ENCODE assay signal across 13 cellular contexts in the genomic region with DNA sequence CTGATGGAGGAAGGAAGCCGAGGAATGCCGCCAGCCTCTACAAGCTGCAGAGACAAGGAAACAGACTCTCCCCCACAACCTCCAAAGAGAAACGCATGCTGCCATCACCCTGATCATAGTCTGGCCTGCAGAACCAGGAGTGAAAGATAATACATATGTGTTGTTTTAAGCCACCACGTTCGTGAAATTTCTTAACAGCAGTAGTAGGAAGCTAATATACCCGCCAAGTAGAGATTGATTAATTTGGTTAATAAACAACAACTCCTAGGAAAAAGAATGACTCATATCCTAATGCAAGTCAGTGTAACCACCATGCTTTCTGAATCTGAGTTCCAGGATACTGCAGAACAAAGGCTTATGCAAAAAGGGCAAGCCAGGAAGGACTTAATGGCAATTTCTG.
A peak's percentile ranks its signal among the peaks of the same experiment; 100 is the strongest.
DNase-seq lines count a peak whose midpoint lies in the region; ATAC-seq and TF ChIP-seq lines count a peak whose summit lies in the region.
"Had no signal": no experiment of that assay in that cellular context is flagged by ENCODE, and none has a peak within 500 bp of the region (broad histone marks: within the 10 kb centered on the region; RNA-seq: fewer than 3 reads in every experiment).

No MANE protein-coding gene starts in this region.

- DNase-seq in ELR (ENCODE audit: low read depth): peak; percentile 76
- DNase-seq in fibroblast of pulmonary artery (ENCODE audit: low read depth): peak; percentile 82
- peak; percentile 19 for DNase-seq in non-pigmented ciliary epithelial cell (ENCODE audit: low read depth)
- DNase-seq in GOT3 (lab: John Stamatoyannopoulos, UW): no peak
- DNase-seq in NOMO-1 (lab: John Stamatoyannopoulos, UW; ENCODE audit: unreplicated experiment in 2 of 2): no peak
- no peak for DNase-seq in AG20443 (ENCODE audit: low spot score)
- DNase-seq: CD4-positive, CD25-positive, alpha-beta regulatory T cell; NCI-H446 treated with DMSO at 0.1 percent for 48 hours; SHP77 treated with DMSO at 0.1 percent for 48 hours had no signal

- peak; percentile 52 for ATAC-seq in SK-N-SH treated with all-trans-retinoic acid at 6 μM for 48 hours
- no peak for ATAC-seq in GM21528 (IDR thresholded peaks at IDR 0.05; ENCODE audit: low FRiP score, unreplicated experiment)
- ATAC-seq: activated CD4-positive, CD25-positive, alpha-beta regulatory T cell treated with anti-CD3 and anti-CD28 coated beads, Interleukin-2, amount 50 U/mL, for 24 hours; activated T-helper 17 cell treated with anti-CD3 and anti-CD28 coated beads, Interleukin-2, amount 50 U/mL, for 72 hours had no signal

- TF ChIP-seq CTCF in fibroblast of pulmonary artery (IDR thresholded peaks at IDR 0.05; ENCODE audit: low read length, missing control alignments): no peak

- no peak overlapping the region for H3K4me3 ChIP-seq in fibroblast of pulmonary artery (replicated peaks; ENCODE audit: low read depth, low read length)

TF ChIP-seq in SK-N-SH treated with all-trans-retinoic acid at 6 μM for 48 hours, 23 proteins besides CTCF, POLR2A, EP300 and RAD21:
- TF ChIP-seq OSR1 (CRISPR knock-in tag; IDR thresholded peaks at IDR 0.05) (no peak), ISL1 (CRISPR knock-in tag; IDR thresholded peaks at IDR 0.05) (peak; percentile 15; the same call in 1 of the 2 replicates), CSDC2 (CRISPR knock-in tag; IDR thresholded peaks at IDR 0.05) (0 out of 2 replicates have a peak, but pooled peaks have one; percentile 2), ZFP30 (CRISPR knock-in tag; IDR thresholded peaks at IDR 0.05) (no peak), BACH2 (CRISPR knock-in tag; IDR thresholded peaks at IDR 0.05; ENCODE audit: borderline replicate concordance) (no peak), RARB (CRISPR knock-in tag; IDR thresholded peaks at IDR 0.05) (no peak), ZFP3 (CRISPR knock-in tag; IDR thresholded peaks at IDR 0.05) (no peak)

Comparison
In these comparisons a context has a peak if more than half of its experiments do, and no peak if none do; other contexts are left out.
1. DNase-seq: peak in ELR (single experiment), fibroblast of pulmonary artery (single experiment) and non-pigmented ciliary epithelial cell (single experiment); none in GOT3 (single experiment), NOMO-1 (0 of 2) and AG20443 (single experiment).